In the genomic region with DNA sequence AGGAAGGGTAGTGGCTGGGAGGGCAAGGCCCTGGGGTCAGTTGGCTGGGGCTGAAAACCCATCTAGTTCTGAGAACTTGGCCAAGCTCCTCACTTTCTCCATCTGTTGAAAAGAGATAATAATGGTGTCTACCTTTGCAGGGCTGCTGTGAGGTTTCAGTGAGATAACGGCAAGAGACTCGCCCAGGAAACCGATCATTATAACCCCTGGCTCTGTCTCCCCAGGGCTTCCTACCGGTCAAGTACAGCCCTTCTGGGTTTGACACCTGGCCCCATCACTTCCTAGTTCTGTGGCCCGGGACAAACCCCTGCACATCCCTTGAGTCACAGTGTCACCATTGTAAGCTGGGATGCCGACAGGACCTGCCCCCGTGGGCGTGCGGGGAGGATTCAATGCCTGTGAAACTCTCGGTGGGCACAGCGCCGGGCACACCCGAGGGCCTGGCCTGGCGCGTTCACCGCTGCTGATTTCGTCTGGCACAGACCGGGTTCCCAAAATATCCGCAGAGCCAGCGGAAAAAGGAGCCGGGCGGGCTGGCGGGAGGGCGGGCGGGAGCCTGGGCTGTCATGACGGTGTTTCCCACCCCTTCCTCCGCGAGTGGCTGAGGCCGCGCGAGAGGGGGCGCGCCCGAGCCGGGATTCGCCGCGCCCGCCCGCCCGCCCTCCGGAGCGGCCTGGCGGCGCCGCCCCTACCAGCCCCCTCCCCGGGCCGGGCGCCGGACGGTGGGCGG, we compare ENCODE assay signal across 9 cellular contexts. TPM values are rescaled to one million over a fixed set of nuclear protein-coding genes. Genes with fewer than 3 reads are reported as not detected.
DNase-seq lines count a peak whose midpoint lies in the region; ATAC-seq, FAIRE-seq and TF ChIP-seq lines count a peak whose summit lies in the region.
"Had no signal": no experiment of that assay in that cellular context is flagged by ENCODE, and none has a peak within 500 bp of the region (broad histone marks: within the 10 kb centered on the region; RNA-seq: fewer than 3 reads in every experiment).

No MANE protein-coding gene starts in this region.

- ATAC-seq in GM21619 (IDR thresholded peaks at IDR 0.05; ENCODE audit: unreplicated experiment) (peak; percentile 34), T-helper 17 cell (peak; percentile 71)

- peaks cover 2% of the 10 kb centered on the region for H3K36me3 Mint-ChIP-seq in T-helper 17 cell (ENCODE audit: low read depth)

- FAIRE-seq in urothelium cell line (lab: Jason Lieb, UNC) = no peak
- FAIRE-seq: endometrium had no signal

- H3K4me3 ChIP-seq in MG63 (peak overlapping the region; percentile 59), right atrium auricular region (peak overlapping the region; percentile 53 to 67), prostate gland (peak overlapping the region; percentile 46 to 47)

- WGBS in prostate gland = under 1% methylated on average over 23 of the region's 52 CpGs

- peak overlapping the region; percentile 69 for H3K27ac Mint-ChIP-seq in T-helper 17 cell

- H3K27me3 Mint-ChIP-seq in T-helper 17 cell = no peaks in the 10 kb centered on the region

- DNase-seq in DMS114 treated with DMSO at 0.1 percent for 48 hours (lab: John Stamatoyannopoulos, UW; ENCODE audit: unreplicated experiment) (peak; percentile 66), MG63 (peak; percentile 84), T-helper 17 cell (peak; percentile 63 to 79 (median 76)), amygdala (lab: John Stamatoyannopoulos, UW) (peak in 51 of 56 donors; percentile 35 to 86 (median 73)), right atrium auricular region (ENCODE audit: low spot score) (peak; percentile 80), prostate gland (ENCODE audit: low spot score) (peak; percentile 75), urothelium cell line (ENCODE audit: low spot score) (peak; percentile 93)

- H3K4me1 ChIP-seq in right atrium auricular region (peaks cover 0 to 45% of the 10 kb centered on the region in 2 donors), prostate gland (replicated peaks) (peaks cover 28% of the 10 kb centered on the region)

- H3K4me3 Mint-ChIP-seq in T-helper 17 cell = peak overlapping the region; percentile 88

- H3K27ac ChIP-seq in right atrium auricular region = peak overlapping the region; percentile 92 to 97
- H3K27ac ChIP-seq in prostate gland = peak overlapping the region; percentile 90 to 91

- H3K27me3 ChIP-seq in MG63 (no peaks in the 10 kb centered on the region), right atrium auricular region (no peaks in the 10 kb centered on the region), prostate gland (replicated peaks; ENCODE audit: insufficient read depth) (no peaks in the 10 kb centered on the region)

- TF ChIP-seq POLR2A in prostate gland (IDR thresholded peaks at IDR 0.05) = no peak

- peaks cover 39% of the 10 kb centered on the region for H3K36me3 ChIP-seq in MG63
- H3K36me3 ChIP-seq in right atrium auricular region = peaks cover 31% of the 10 kb centered on the region
- no peaks in the 10 kb centered on the region for H3K36me3 ChIP-seq in prostate gland

- H3K4me1 Mint-ChIP-seq in T-helper 17 cell = peaks cover 42% of the 10 kb centered on the region

- intact Hi-C loops in prostate gland (cut with DNase I) = no loop called here

- no peaks in the 10 kb centered on the region for H3K9me3 ChIP-seq in MG63
- no peaks in the 10 kb centered on the region for H3K9me3 ChIP-seq in T-helper 17 cell (ENCODE audit: control insufficient read depth, low read length, poor library complexity, severe bottlenecking)
- no peaks in the 10 kb centered on the region for H3K9me3 ChIP-seq in right atrium auricular region
- H3K9me3 ChIP-seq in prostate gland = no peaks in the 10 kb centered on the region

- TF ChIP-seq CTCF in right atrium auricular region (IDR thresholded peaks at IDR 0.05) (peak; percentile 15 to 43), prostate gland (IDR thresholded peaks at IDR 0.05) (peak in 2 of 4 experiments; percentile 20 to 34)

RNA-seq across cellular contexts. Expression of a gene that starts 4.5 kb away (rescaled TPM):
- total RNA-seq in MG63 (2014; rRNA removed; shearing (Covaris generic); ENCODE audit: low replicate concordance) = 53.0 and 76.8 TPM in 2 replicates
- total RNA-seq in T-helper 17 cell = 10 to 100 TPM; 32.3 to 34.9 TPM
- total RNA-seq in right atrium auricular region = 10 to 100 TPM; 21.1 to 26.3 TPM
- total RNA-seq in prostate gland = 10 to 100 TPM; 47.3 to 61.9 TPM

RNA-seq across cellular contexts. Expression of a gene that starts 23.7 kb away (rescaled TPM):
- 9.7 and 13.8 TPM in 2 replicates for total RNA-seq in MG63 (2014; rRNA removed; shearing (Covaris generic); ENCODE audit: low replicate concordance)
- total RNA-seq in T-helper 17 cell = 10 to 100 TPM; 29.5 to 33.6 TPM
- total RNA-seq in right atrium auricular region = 10 to 100 TPM; 16.7 to 19.8 TPM
- 10 to 100 TPM; 22.6 to 53.3 TPM for total RNA-seq in prostate gland

RNA-seq across cellular contexts. Expression of a gene that starts 48.1 kb away (rescaled TPM):
- total RNA-seq in MG63 (2014; rRNA removed; shearing (Covaris generic); ENCODE audit: low replicate concordance) = 1.9 and 3.5 TPM in 2 replicates
- total RNA-seq in T-helper 17 cell = 10 to 100 TPM in 1 of 2 donors, 1 to 10 TPM in 1; 9.6 to 11.8 TPM
- 1 to 10 TPM; 3.1 to 4.6 TPM for total RNA-seq in right atrium auricular region
- 1 to 10 TPM; 8.3 to 8.6 TPM for total RNA-seq in prostate gland

Comparison
In these comparisons a context has a peak if more than half of its experiments do, and no peak if none do; other contexts are left out.
1. Peak in every context shown above with its lines: DNase-seq, ATAC-seq, H3K4me3 ChIP-seq and H3K27ac ChIP-seq.